ENCODE assay signal across 13 cellular contexts in genomic region chr19:46068345-46069258, GRCh38. TPM values are rescaled to one million over a fixed set of nuclear protein-coding genes. Genes with fewer than 3 reads are reported as not detected.
DNase-seq lines count a peak whose midpoint lies in the region; ATAC-seq lines count a peak whose summit lies in the region.
"Had no signal": no experiment of that assay in that cellular context is flagged by ENCODE, and none has a peak within 500 bp of the region (broad histone marks: within the 10 kb centered on the region; RNA-seq: fewer than 3 reads in every experiment).

No MANE protein-coding gene starts in this region.

- H3K4me3 Mint-ChIP-seq in activated naive CD4-positive, alpha-beta T cell treated with anti-CD3 and anti-CD28 coated beads, Interleukin-2, amount 10 ng/mL, durations not matched to agents 7 days and 5 days, result no peak overlapping the region
- H3K4me3 Mint-ChIP-seq: CD4-positive, CD25-positive, alpha-beta regulatory T cell had no signal

- in situ Hi-C loops in ACHN (cut with HindIII; ENCODE audit: low pct_ligation_motif_present, low pct_unique_long_range_greater_than_20kb, low sequenced_read_pairs), result no loop called here

- peaks cover 67% of the 10 kb centered on the region for H3K27me3 Mint-ChIP-seq in activated naive CD4-positive, alpha-beta T cell treated with anti-CD3 and anti-CD28 coated beads, Interleukin-2, amount 10 ng/mL, durations not matched to agents 7 days and 5 days

- no peaks in the 10 kb centered on the region for H3K4me1 Mint-ChIP-seq in activated naive CD4-positive, alpha-beta T cell treated with anti-CD3 and anti-CD28 coated beads, Interleukin-2, amount 10 ng/mL, durations not matched to agents 7 days and 5 days
- H3K4me1 Mint-ChIP-seq: CD4-positive, CD25-positive, alpha-beta regulatory T cell had no signal

- peak; percentile 12 for DNase-seq in ACHN
- DNase-seq in HT1080 (ENCODE audit: low read depth), result peak; percentile 96
- peak; percentile 76 for DNase-seq in T1000 (lab: John Stamatoyannopoulos, UW)
- peak; percentile 45 for DNase-seq in glomerular endothelial cell (ENCODE audit: extremely low read depth, low read depth, low spot score)
- DNase-seq in activated CD4-positive, alpha-beta T cell treated with anti-CD3 and anti-CD28 coated beads for 1 hour, result no peak
- DNase-seq in activated naive CD4-positive, alpha-beta T cell treated with anti-CD3 and anti-CD28 coated beads, Interleukin-2, amount 10 ng/mL, durations not matched to agents 7 days and 5 days, result no peak
- no peak for DNase-seq in NCI-H526 treated with DMSO at 0.1 percent for 48 hours (lab: John Stamatoyannopoulos, UW)
- no peak for DNase-seq in stimulated activated naive CD8-positive, alpha-beta T cell treated with anti-CD3 and anti-CD28 coated beads, Interleukin-15, Interleukin-2, amounts not matched to agents 100 U/mL and 50 U/mL, for 24 hours
- DNase-seq: CD4-positive, CD25-positive, alpha-beta regulatory T cell; NCI-H1436 treated with DMSO at 0.1 percent for 48 hours; stimulated activated CD4-positive, alpha-beta T cell treated with anti-CD3 and anti-CD28 coated beads, Interleukin-2, amount 100 ng/mL, for 24 hours; thyroid gland had no signal

- ATAC-seq in stimulated activated naive CD8-positive, alpha-beta T cell treated with anti-CD3 and anti-CD28 coated beads, Interleukin-15, Interleukin-2, amounts not matched to agents 100 U/mL and 50 U/mL, for 24 hours, result no peak

- CTCF ChIA-PET in activated naive CD4-positive, alpha-beta T cell treated with anti-CD3 and anti-CD28 coated beads, Interleukin-2, amount 10 ng/mL, durations not matched to agents 7 days and 5 days (lab: Charles Lee), result no interaction called here

- no peaks in the 10 kb centered on the region for H3K9me3 Mint-ChIP-seq in activated naive CD4-positive, alpha-beta T cell treated with anti-CD3 and anti-CD28 coated beads, Interleukin-2, amount 10 ng/mL, durations not matched to agents 7 days and 5 days
- H3K9me3 Mint-ChIP-seq: CD4-positive, CD25-positive, alpha-beta regulatory T cell had no signal

- no peaks in the 10 kb centered on the region for H3K36me3 Mint-ChIP-seq in activated naive CD4-positive, alpha-beta T cell treated with anti-CD3 and anti-CD28 coated beads, Interleukin-2, amount 10 ng/mL, durations not matched to agents 7 days and 5 days
- H3K36me3 Mint-ChIP-seq: CD4-positive, CD25-positive, alpha-beta regulatory T cell had no signal

- H3K27ac Mint-ChIP-seq in activated naive CD4-positive, alpha-beta T cell treated with anti-CD3 and anti-CD28 coated beads, Interleukin-2, amount 10 ng/mL, durations not matched to agents 7 days and 5 days, result no peak overlapping the region
- H3K27ac Mint-ChIP-seq: CD4-positive, CD25-positive, alpha-beta regulatory T cell had no signal

RNA-seq across cellular contexts. Expression of gene IGFL4, which starts 27.8 kb away (rescaled TPM):
- not detected in 2 replicates for total RNA-seq in HT1080 (2014; rRNA removed; shearing (Covaris generic))
- not detected in 2 replicates for polyA plus RNA-seq in HT1080 (2015; cell fraction: cytosol; rRNA removed)
- not detected in 2 replicates for polyA plus RNA-seq in HT1080 (2015; cell fraction: nucleus; rRNA removed)
- total RNA-seq in glomerular endothelial cell, result not detected in 2 replicates
- total RNA-seq: CD4-positive, CD25-positive, alpha-beta regulatory T cell; lung; thyroid gland had no signal
- polyA plus RNA-seq: CD4-positive, CD25-positive, alpha-beta regulatory T cell; lung had no signal

RNA-seq across cellular contexts. Expression of gene PGLYRP1, which starts 45.7 kb away (rescaled TPM):
- total RNA-seq in HT1080 (2014; rRNA removed; shearing (Covaris generic)), result not detected in 2 replicates
- polyA plus RNA-seq in HT1080 (2015; cell fraction: cytosol; rRNA removed), result not detected in 2 replicates
- not detected in 2 replicates for polyA plus RNA-seq in HT1080 (2015; cell fraction: nucleus; rRNA removed)
- not detected in 2 replicates for total RNA-seq in glomerular endothelial cell
- total RNA-seq: CD4-positive, CD25-positive, alpha-beta regulatory T cell had no signal
- polyA plus RNA-seq: CD4-positive, CD25-positive, alpha-beta regulatory T cell had no signal

RNA-seq across cellular contexts. Expression of gene IGFL3, which starts 55.9 kb away (rescaled TPM):
- 1.7 and 1.9 TPM in 2 replicates for total RNA-seq in HT1080 (2014; rRNA removed; shearing (Covaris generic))
- polyA plus RNA-seq in HT1080 (2015; cell fraction: cytosol; rRNA removed), result not detected in 2 replicates
- 0.26 TPM in 1 of 2 replicates, not detected in the other for polyA plus RNA-seq in HT1080 (2015; cell fraction: nucleus; rRNA removed)
- total RNA-seq in glomerular endothelial cell, result not detected in 2 replicates
- total RNA-seq: CD4-positive, CD25-positive, alpha-beta regulatory T cell; lung; thyroid gland had no signal
- polyA plus RNA-seq: CD4-positive, CD25-positive, alpha-beta regulatory T cell; lung had no signal

Comparison
In these comparisons a context has a peak if more than half of its experiments do, and no peak if none do; other contexts are left out.
1. DNase-seq: peak in ACHN (single experiment), HT1080 (single experiment), T1000 (single experiment) and glomerular endothelial cell (single experiment); none in activated CD4-positive, alpha-beta T cell treated with anti-CD3 and anti-CD28 coated beads for 1 hour (single experiment), activated naive CD4-positive, alpha-beta T cell treated with anti-CD3 and anti-CD28 coated beads, Interleukin-2, amount 10 ng/mL, durations not matched to agents 7 days and 5 days (single experiment), NCI-H526 treated with DMSO at 0.1 percent for 48 hours (single experiment) and stimulated activated naive CD8-positive, alpha-beta T cell treated with anti-CD3 and anti-CD28 coated beads, Interleukin-15, Interleukin-2, amounts not matched to agents 100 U/mL and 50 U/mL, for 24 hours (single experiment).